ENCODE assay signal across 1 cellular context in genomic region chr5:76874088-76874581, GRCh38.
TF ChIP-seq lines count a peak whose summit lies in the region.

No MANE protein-coding gene starts in this region.

TF ChIP-seq in GM12878, 131 proteins besides CTCF, POLR2A, EP300 and RAD21:
- TF ChIP-seq IRF4 (IDR thresholded peaks at IDR 0.05; ENCODE audit: low read depth, low read length) = 0 out of 2 replicates have a peak, but pooled peaks have one; percentile 18
- TF ChIP-seq NRF1 (conservative IDR thresholded peaks at IDR 0.05; ENCODE audit: low read depth, low read length) = no peak
- TF ChIP-seq NFIC (IDR thresholded peaks at IDR 0.05; ENCODE audit: low read depth, low read length) = 0 out of 2 replicates have a peak, but pooled peaks have one; percentile 19
- no peak for TF ChIP-seq SMAD1 (IDR thresholded peaks at IDR 0.05; ENCODE audit: low read depth, partially characterized antibody)
- TF ChIP-seq SREBF1 (IDR thresholded peaks at IDR 0.05; ENCODE audit: low read length) = no peak
- peak; percentile 96 for TF ChIP-seq SPI1 (IDR thresholded peaks at IDR 0.05; ENCODE audit: borderline replicate concordance, insufficient read depth, low read depth, low read length)
- TF ChIP-seq ZBTB11 (CRISPR knock-in tag; IDR thresholded peaks at IDR 0.05) = no peak
- no peak for TF ChIP-seq TAF1 (IDR thresholded peaks at IDR 0.05; ENCODE audit: borderline replicate concordance, low read depth, low read length)
- no peak for TF ChIP-seq PAX8 (IDR thresholded peaks at IDR 0.05)
- TF ChIP-seq ZNF274 (IDR thresholded peaks at IDR 0.05; ENCODE audit: insufficient read depth, insufficient read length) = no peak
- TF ChIP-seq JUNB (IDR thresholded peaks at IDR 0.05) = peak; percentile 30
- TF ChIP-seq MTA2 (IDR thresholded peaks at IDR 0.05; ENCODE audit: low read depth) = 0 out of 2 replicates have a peak, but pooled peaks have one; percentile 15
- TF ChIP-seq CBX3 (IDR thresholded peaks at IDR 0.05; ENCODE audit: borderline replicate concordance, low read depth) = no peak
- no peak for TF ChIP-seq WRNIP1 (IDR thresholded peaks at IDR 0.05; ENCODE audit: borderline replicate concordance, low read depth, low read length)
- no peak for TF ChIP-seq KDM1A (IDR thresholded peaks at IDR 0.05; ENCODE audit: borderline replicate concordance)
- TF ChIP-seq RELB (IDR thresholded peaks at IDR 0.05; ENCODE audit: low read depth) = peak; percentile 39; the same call in 1 of the 2 replicates
- TF ChIP-seq TCF7 (IDR thresholded peaks at IDR 0.05; ENCODE audit: borderline replicate concordance) = no peak
- TF ChIP-seq NFXL1 (IDR thresholded peaks at IDR 0.05; ENCODE audit: borderline replicate concordance) = peak; percentile 84; the same call in 1 of the 2 replicates
- TF ChIP-seq STAT3 (IDR thresholded peaks at IDR 0.05; ENCODE audit: low read depth, low read length) = no peak
- no peak for TF ChIP-seq ETV6 (conservative IDR thresholded peaks at IDR 0.05 in 1 of 2, IDR thresholded peaks at IDR 0.05 in 1 of 2; ENCODE audit: borderline replicate concordance in 1 of 2, low read depth in 1 of 2)
- no peak for TF ChIP-seq NR2C2 (IDR thresholded peaks at IDR 0.05; ENCODE audit: borderline replicate concordance, control insufficient read depth, insufficient read length, low read depth)
- no peak for TF ChIP-seq ZBTB40 (IDR thresholded peaks at IDR 0.05; ENCODE audit: borderline replicate concordance)
- TF ChIP-seq SMAD5 (IDR thresholded peaks at IDR 0.05; ENCODE audit: low read depth) = no peak
- TF ChIP-seq MXI1 (IDR thresholded peaks at IDR 0.05; ENCODE audit: low read depth, low read length) = no peak
- TF ChIP-seq JUND (IDR thresholded peaks at IDR 0.05; ENCODE audit: low read depth, low read length) = no peak
- no peak for TF ChIP-seq PML (IDR thresholded peaks at IDR 0.05; ENCODE audit: low read length)
- TF ChIP-seq SIX5 (IDR thresholded peaks at IDR 0.05; ENCODE audit: low read depth, low read length, severe bottlenecking) = no peak
- TF ChIP-seq BCL11A (IDR thresholded peaks at IDR 0.05; ENCODE audit: low read depth, low read length) = 0 out of 2 replicates have a peak, but pooled peaks have one; percentile 14
- TF ChIP-seq ATF2 (IDR thresholded peaks at IDR 0.05; ENCODE audit: low read length) = no peak
- peak; percentile 95 for TF ChIP-seq ZNF384 (IDR thresholded peaks at IDR 0.05; ENCODE audit: borderline replicate concordance, low read depth, low read length)
- TF ChIP-seq DPF2 (IDR thresholded peaks at IDR 0.05) = 0 out of 2 replicates have a peak, but pooled peaks have one; percentile 30
- TF ChIP-seq NR2C1 (IDR thresholded peaks at IDR 0.05) = no peak
- TF ChIP-seq CUX1 (IDR thresholded peaks at IDR 0.05; ENCODE audit: insufficient replicate concordance, low read depth, low read length) = no peak
- TF ChIP-seq ZNF24 (IDR thresholded peaks at IDR 0.05) = no peak
- no peak for TF ChIP-seq SP1 (IDR thresholded peaks at IDR 0.05; ENCODE audit: low read depth, low read length)
- TF ChIP-seq BCL3 (IDR thresholded peaks at IDR 0.05; ENCODE audit: borderline replicate concordance, insufficient read depth, low read depth, low read length, poor library complexity, severe bottlenecking) = no peak
- TF ChIP-seq IKZF2 (IDR thresholded peaks at IDR 0.05) = peak; percentile 11 to 58; a peak in 3 of 4 replicates
- no peak for TF ChIP-seq EZH2 (IDR thresholded peaks at IDR 0.05; ENCODE audit: borderline replicate concordance, control insufficient read depth, low read depth, low read length)
- TF ChIP-seq USF1 (IDR thresholded peaks at IDR 0.05; ENCODE audit: borderline replicate concordance, extremely low read length, insufficient read depth, low read depth, low read length) = no peak
- TF ChIP-seq SRF (IDR thresholded peaks at IDR 0.05; ENCODE audit: low read depth in 2 of 2, low read length in 2 of 2) = no peak
- no peak for TF ChIP-seq FOS (IDR thresholded peaks at IDR 0.05; ENCODE audit: borderline replicate concordance, extremely low read depth, insufficient read length)
- no peak for TF ChIP-seq CEBPB (IDR thresholded peaks at IDR 0.05; ENCODE audit: borderline replicate concordance in 1 of 2, low read depth in 2 of 2, low read length in 2 of 2)
- no peak for TF ChIP-seq POLR2AphosphoS2 (IDR thresholded peaks at IDR 0.05; ENCODE audit: low read depth, low read length)
